In the genomic region with DNA sequence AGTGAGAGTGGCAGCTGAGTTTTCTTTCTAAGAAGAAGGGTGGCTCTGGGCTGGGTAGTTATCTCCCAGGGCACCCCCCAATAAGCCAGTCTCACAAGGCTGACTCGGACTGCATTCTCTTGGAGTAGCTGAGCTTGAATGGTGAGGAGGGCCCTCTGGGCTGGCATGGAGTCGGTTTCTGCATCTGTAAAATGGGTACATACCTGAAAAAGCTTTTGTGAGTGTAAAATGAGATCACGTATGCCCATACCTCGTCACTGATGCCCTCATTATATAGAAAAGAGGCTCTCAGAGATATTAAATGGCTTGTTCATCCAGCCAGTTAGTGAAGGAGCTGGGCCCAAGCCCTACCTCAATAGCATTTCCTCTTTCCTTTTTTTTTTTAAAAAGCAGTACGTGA, we compare ENCODE assay signal across 2 cellular contexts.
TF ChIP-seq lines count a peak whose summit lies in the region.

No MANE protein-coding gene starts in this region.

TF ChIP-seq in HepG2, 621 proteins besides CTCF, POLR2A, EP300 and RAD21:
- TF ChIP-seq ZNF747 (CRISPR knock-in tag; IDR thresholded peaks at IDR 0.05; ENCODE audit: borderline replicate concordance) (no peak), ZNF629 (CRISPR knock-in tag; conservative IDR thresholded peaks at IDR 0.05) (peak; percentile 86), ZMYM3 (CRISPR knock-in tag; IDR thresholded peaks at IDR 0.05) (0 out of 2 replicates have a peak, but pooled peaks have one; percentile 30)

TF ChIP-seq in H1, 55 proteins besides CTCF, POLR2A, EP300 and RAD21:
- TF ChIP-seq ATF3 (IDR thresholded peaks at IDR 0.05; ENCODE audit: insufficient read depth, low read depth, low read length): no peak
- TF ChIP-seq RXRA (IDR thresholded peaks at IDR 0.05; ENCODE audit: insufficient read depth, low read depth, low read length): no peak
- no peak for TF ChIP-seq TEAD4 (IDR thresholded peaks at IDR 0.05; ENCODE audit: low read depth, low read length)
- TF ChIP-seq YY1 (IDR thresholded peaks at IDR 0.05; ENCODE audit: low read depth, low read length): no peak
- 0 out of 4 replicates have a peak, but pooled peaks of 1 of the 2 experiments have one; percentile 34 for TF ChIP-seq HDAC2 (IDR thresholded peaks at IDR 0.05; ENCODE audit: borderline replicate concordance in 1 of 2, low read depth in 2 of 2, low read length in 2 of 2)
- TF ChIP-seq POU5F1 (IDR thresholded peaks at IDR 0.05; ENCODE audit: low read depth, low read length): no peak
- TF ChIP-seq CEBPB (IDR thresholded peaks at IDR 0.05; ENCODE audit: low read depth, low read length): no peak
- no peak for TF ChIP-seq JUN (IDR thresholded peaks at IDR 0.05; ENCODE audit: low read depth, low read length)
- 0 out of 2 replicates have a peak, but pooled peaks have one; percentile 51 for TF ChIP-seq KDM1A (IDR thresholded peaks at IDR 0.05; ENCODE audit: borderline replicate concordance, low read length)
- no peak for TF ChIP-seq SP1 (IDR thresholded peaks at IDR 0.05; ENCODE audit: low read depth, low read length)
- TF ChIP-seq BACH1 (IDR thresholded peaks at IDR 0.05; ENCODE audit: low read length): no peak
- TF ChIP-seq SP4 (IDR thresholded peaks at IDR 0.05; ENCODE audit: low read length): no peak
- TF ChIP-seq ASH2L (IDR thresholded peaks at IDR 0.05; ENCODE audit: low read length): no peak
- TF ChIP-seq TAF7 (optimal IDR thresholded peaks at IDR 0.05; ENCODE audit: borderline replicate concordance, low read depth, low read length): no peak
